In the genomic region with DNA sequence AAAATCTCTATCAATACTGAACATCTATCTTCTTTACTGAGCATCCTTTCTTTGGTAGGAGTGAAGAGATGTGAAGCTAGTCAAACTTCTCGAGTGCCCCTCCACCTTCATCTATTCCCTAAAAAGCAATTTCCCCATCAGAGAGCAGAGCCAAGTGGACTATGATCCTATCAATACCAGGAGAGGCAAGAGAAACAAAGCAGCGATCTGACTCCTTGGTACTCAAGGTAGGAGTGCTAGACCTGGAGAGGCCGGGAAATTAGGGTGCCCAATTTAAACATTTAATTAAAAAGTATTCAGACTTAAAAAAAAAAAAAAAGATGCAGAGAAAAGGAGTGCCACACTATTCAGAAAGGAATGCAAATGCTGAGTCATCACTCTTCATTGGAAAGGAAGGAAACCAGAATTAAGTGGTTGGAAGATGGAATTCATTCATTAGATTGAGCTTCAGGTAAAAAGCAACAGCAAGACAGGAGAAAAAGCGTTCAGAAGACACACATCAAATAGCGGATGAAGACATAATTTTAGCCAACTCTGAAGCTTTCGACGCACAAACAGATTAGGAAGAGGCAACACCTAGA, we compare ENCODE assay signal across 8 cellular contexts. TPM values are rescaled to one million over a fixed set of nuclear protein-coding genes. Genes with fewer than 3 reads are reported as not detected.
DNase-seq lines count a peak whose midpoint lies in the region; ATAC-seq, FAIRE-seq and TF ChIP-seq lines count a peak whose summit lies in the region.

No MANE protein-coding gene starts in this region.

- BruUV-seq in endothelial cell of umbilical vein (replicated peaks; lab: Mats Ljungman, UMichigan), result TSS peak; percentile 23

- POLR2A ChIA-PET in endothelial cell of umbilical vein (lab: Charles Lee), result no interaction called here

- intact Hi-C loops in endothelial cell of umbilical vein (cut with micrococcal nuclease), result loop anchor here (5.0 kb wide), 1 partner anchor 428 kb away; a partner anchor contains a TSS

- dilution Hi-C loops in endothelial cell of umbilical vein (cut with MboI; ENCODE audit: extremely low pct_ligation_motif_present, low sequenced_read_pairs), result no loop called here

- ATAC-seq in HG03521 (IDR thresholded peaks at IDR 0.05; ENCODE audit: unreplicated experiment) (no peak), HG03342 (IDR thresholded peaks at IDR 0.05; ENCODE audit: unreplicated experiment) (no peak)

- DNase-seq in ELR (ENCODE audit: low read depth) (peak; percentile 78), OCI-M1 (lab: John Stamatoyannopoulos, UW) (peak; percentile 69), endothelial cell of umbilical vein (ENCODE audit: low read depth, low spot score) (peak; percentile 37), hippocampal formation (lab: John Stamatoyannopoulos, UW) (no peak), HK-2 (ENCODE audit: unreplicated experiment) (no peak)

- CTCF ChIA-PET in endothelial cell of umbilical vein (lab: Charles Lee), result interaction anchor here (0.8 to 0.9 kb wide), 4 partner anchors 11 to 874 kb away, joined by 3 to 4 read pairs (median 4); a partner anchor contains a TSS

- no peak for TF ChIP-seq POLR2A in endothelial cell of umbilical vein (IDR thresholded peaks at IDR 0.05; ENCODE audit: low read depth, low read length)

- H3K9me3 ChIP-seq in endothelial cell of umbilical vein (replicated peaks; ENCODE audit: control insufficient read depth, insufficient read depth, low read length) (no peaks in the 10 kb centered on the region), neutrophil (no peaks in the 10 kb centered on the region)

- TF ChIP-seq CTCF in endothelial cell of umbilical vein (IDR thresholded peaks at IDR 0.05; ENCODE audit: extremely low read depth in 1 of 2, insufficient read depth in 1 of 2, low read depth in 1 of 2, low read length in 2 of 2) (no peak), neutrophil (IDR thresholded peaks at IDR 0.05) (no peak)

- peaks cover 12% of the 10 kb centered on the region for H4K20me1 ChIP-seq in endothelial cell of umbilical vein (replicated peaks; ENCODE audit: control insufficient read depth, extremely low read depth, insufficient read depth, low read length)

- H3K27me3 ChIP-seq in endothelial cell of umbilical vein (ENCODE audit: control insufficient read depth in 2 of 2, insufficient read depth in 2 of 2, low read length in 2 of 2) (no peaks in the 10 kb centered on the region), neutrophil (no peaks in the 10 kb centered on the region)

- FAIRE-seq in endothelial cell of umbilical vein (lab: Jason Lieb, UNC), result peak; percentile 15

- peaks cover 0 to 5% of the 10 kb centered on the region in 2 experiments for H3K36me3 ChIP-seq in endothelial cell of umbilical vein (ENCODE audit: control insufficient read depth in 2 of 2, extremely low read depth in 1 of 2, insufficient read depth in 2 of 2, low read length in 2 of 2)
- no peaks in the 10 kb centered on the region for H3K36me3 ChIP-seq in neutrophil

- peak overlapping the region; percentile 78 for H3K9ac ChIP-seq in endothelial cell of umbilical vein (replicated peaks; ENCODE audit: extremely low read depth, insufficient read depth, low read length)

- peak overlapping the region; percentile 100 for H3K4me2 ChIP-seq in endothelial cell of umbilical vein (ENCODE audit: insufficient read depth, low read length)

- H3K4me3 ChIP-seq in endothelial cell of umbilical vein (replicated peaks in 1 of 3; ENCODE audit: insufficient read depth in 1 of 3, low read depth in 1 of 3, low read length in 3 of 3), result peak overlapping the region; percentile 85 to 97 (median 97)
- peak overlapping the region; percentile 97 to 100 for H3K4me3 ChIP-seq in neutrophil (ENCODE audit: low read depth in 1 of 2, low read length in 1 of 2)

- peaks cover 59% of the 10 kb centered on the region for H3K79me2 ChIP-seq in endothelial cell of umbilical vein (ENCODE audit: control insufficient read depth, insufficient read depth, low read length)

- peaks cover 43% of the 10 kb centered on the region for H3K4me1 ChIP-seq in endothelial cell of umbilical vein (ENCODE audit: control insufficient read depth, extremely low read depth, insufficient read depth, low read length)
- H3K4me1 ChIP-seq in neutrophil (ENCODE audit: control insufficient read depth in 1 of 2, insufficient read depth in 1 of 2, low read depth in 1 of 2, low read length in 1 of 2), result peaks cover 43 to 50% of the 10 kb centered on the region in 2 experiments

- H3K9me1 ChIP-seq in endothelial cell of umbilical vein (replicated peaks; ENCODE audit: control insufficient read depth, extremely low read depth, insufficient read depth, low read length), result no peaks in the 10 kb centered on the region

- H3K27ac ChIP-seq in endothelial cell of umbilical vein (ENCODE audit: insufficient read depth, low read depth, low read length) (peak overlapping the region; percentile 56), neutrophil (peak overlapping the region; percentile 93)

- no peak overlapping the region for H2AFZ ChIP-seq in endothelial cell of umbilical vein (ENCODE audit: low read depth, low read length)

TF ChIP-seq in endothelial cell of umbilical vein, 7 proteins besides CTCF, POLR2A, EP300 and RAD21:
- TF ChIP-seq MYC (IDR thresholded peaks at IDR 0.05; ENCODE audit: low read depth, low read length) (no peak), FOS (IDR thresholded peaks at IDR 0.05; ENCODE audit: borderline replicate concordance, insufficient read depth, low read length) (peak; percentile 12), JUN (IDR thresholded peaks at IDR 0.05; ENCODE audit: borderline replicate concordance, insufficient read depth, insufficient read length, low read depth) (peak; percentile 10)

RNA-seq across cellular contexts. Expression of a gene that starts 1.5 kb away (rescaled TPM):
- total RNA-seq in endothelial cell of umbilical vein, result 150 and 154 TPM in 2 replicates
- polyA plus RNA-seq in endothelial cell of umbilical vein, result 45.4 and 57.7 TPM in 2 replicates
- polyA plus RNA-seq in endothelial cell of umbilical vein (2011; cell fraction: cytosol; rRNA removed), result 49.7 and 56.0 TPM in 2 replicates
- 316 and 423 TPM in 2 replicates for polyA plus RNA-seq in endothelial cell of umbilical vein (2011; cell fraction: nucleus; rRNA removed)
- 110 and 129 TPM in 2 replicates for polyA plus RNA-seq in endothelial cell of umbilical vein (2012)
- polyA minus RNA-seq in endothelial cell of umbilical vein, result 63.3 and 70.9 TPM in 2 replicates
- polyA minus RNA-seq in endothelial cell of umbilical vein (2011; cell fraction: cytosol; rRNA and poly(A)+ RNA removed), result 42.9 TPM
- polyA minus RNA-seq in endothelial cell of umbilical vein (2011; cell fraction: nucleus; rRNA and poly(A)+ RNA removed), result 70.5 and 125 TPM in 2 replicates

RNA-seq across cellular contexts. Expression of a gene that starts 52.7 kb away (rescaled TPM):
- 21.8 and 22.4 TPM in 2 replicates for total RNA-seq in endothelial cell of umbilical vein
- 5.4 and 7.8 TPM in 2 replicates for polyA plus RNA-seq in endothelial cell of umbilical vein
- 19.1 and 23.1 TPM in 2 replicates for polyA plus RNA-seq in endothelial cell of umbilical vein (2011; cell fraction: cytosol; rRNA removed)
- 4.7 and 6.9 TPM in 2 replicates for polyA plus RNA-seq in endothelial cell of umbilical vein (2011; cell fraction: nucleus; rRNA removed)
- polyA plus RNA-seq in endothelial cell of umbilical vein (2012), result 63.3 and 70.5 TPM in 2 replicates
- polyA minus RNA-seq in endothelial cell of umbilical vein, result 4.8 and 7.4 TPM in 2 replicates
- 3.0 TPM for polyA minus RNA-seq in endothelial cell of umbilical vein (2011; cell fraction: cytosol; rRNA and poly(A)+ RNA removed)
- 1.0 TPM in 1 of 2 replicates, not detected in the other for polyA minus RNA-seq in endothelial cell of umbilical vein (2011; cell fraction: nucleus; rRNA and poly(A)+ RNA removed)

RNA-seq across cellular contexts. Expression of a gene that starts 56.0 kb away (rescaled TPM):
- 65.4 and 66.7 TPM in 2 replicates for total RNA-seq in endothelial cell of umbilical vein
- 22.3 and 25.2 TPM in 2 replicates for polyA plus RNA-seq in endothelial cell of umbilical vein
- 23.7 and 25.2 TPM in 2 replicates for polyA plus RNA-seq in endothelial cell of umbilical vein (2011; cell fraction: cytosol; rRNA removed)
- polyA plus RNA-seq in endothelial cell of umbilical vein (2011; cell fraction: nucleus; rRNA removed), result 17.6 and 19.2 TPM in 2 replicates
- 73.5 and 76.5 TPM in 2 replicates for polyA plus RNA-seq in endothelial cell of umbilical vein (2012)
- polyA minus RNA-seq in endothelial cell of umbilical vein, result 7.7 and 9.1 TPM in 2 replicates
- polyA minus RNA-seq in endothelial cell of umbilical vein (2011; cell fraction: cytosol; rRNA and poly(A)+ RNA removed), result 8.4 TPM
- polyA minus RNA-seq in endothelial cell of umbilical vein (2011; cell fraction: nucleus; rRNA and poly(A)+ RNA removed), result 7.2 and 11.8 TPM in 2 replicates

Comparison
In these comparisons a context has a peak if more than half of its experiments do, and no peak if none do; other contexts are left out.
1. DNase-seq: peak in ELR (single experiment), OCI-M1 (single experiment) and endothelial cell of umbilical vein (single experiment); none in hippocampal formation (0 of 2) and HK-2 (single experiment).